1 cellular context compared by ENCODE assay signal in the genomic region with DNA sequence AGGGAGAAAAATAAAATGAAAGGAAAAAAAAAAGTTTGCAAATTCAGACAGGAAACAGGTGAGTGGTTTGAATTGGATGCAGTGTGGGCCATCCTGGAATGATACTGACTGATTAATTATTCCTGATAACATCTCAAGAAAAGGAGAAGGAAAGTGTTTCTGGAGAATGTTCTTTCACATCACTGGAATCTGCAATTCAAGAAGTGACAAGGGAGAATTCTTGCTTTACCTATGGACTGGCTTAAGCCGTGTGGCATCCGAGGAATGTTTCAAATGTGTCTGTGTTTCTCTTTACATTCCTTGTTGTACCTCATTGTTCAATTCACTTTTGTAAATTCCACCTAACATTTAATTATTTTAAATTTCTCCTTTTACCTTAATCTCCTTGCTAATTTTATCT.
TF ChIP-seq lines count a peak whose summit lies in the region.

No MANE protein-coding gene starts in this region.

TF ChIP-seq in GM23338, 12 proteins besides CTCF, POLR2A, EP300 and RAD21 (continued from another document):
- TF ChIP-seq ZNF331 (CRISPR knock-in tag; IDR thresholded peaks at IDR 0.05; ENCODE audit: low read depth) (no peak), CREB1 (CRISPR knock-in tag; IDR thresholded peaks at IDR 0.05; ENCODE audit: low read depth) (no peak)
- TF ChIP-seq, protein P1, sequence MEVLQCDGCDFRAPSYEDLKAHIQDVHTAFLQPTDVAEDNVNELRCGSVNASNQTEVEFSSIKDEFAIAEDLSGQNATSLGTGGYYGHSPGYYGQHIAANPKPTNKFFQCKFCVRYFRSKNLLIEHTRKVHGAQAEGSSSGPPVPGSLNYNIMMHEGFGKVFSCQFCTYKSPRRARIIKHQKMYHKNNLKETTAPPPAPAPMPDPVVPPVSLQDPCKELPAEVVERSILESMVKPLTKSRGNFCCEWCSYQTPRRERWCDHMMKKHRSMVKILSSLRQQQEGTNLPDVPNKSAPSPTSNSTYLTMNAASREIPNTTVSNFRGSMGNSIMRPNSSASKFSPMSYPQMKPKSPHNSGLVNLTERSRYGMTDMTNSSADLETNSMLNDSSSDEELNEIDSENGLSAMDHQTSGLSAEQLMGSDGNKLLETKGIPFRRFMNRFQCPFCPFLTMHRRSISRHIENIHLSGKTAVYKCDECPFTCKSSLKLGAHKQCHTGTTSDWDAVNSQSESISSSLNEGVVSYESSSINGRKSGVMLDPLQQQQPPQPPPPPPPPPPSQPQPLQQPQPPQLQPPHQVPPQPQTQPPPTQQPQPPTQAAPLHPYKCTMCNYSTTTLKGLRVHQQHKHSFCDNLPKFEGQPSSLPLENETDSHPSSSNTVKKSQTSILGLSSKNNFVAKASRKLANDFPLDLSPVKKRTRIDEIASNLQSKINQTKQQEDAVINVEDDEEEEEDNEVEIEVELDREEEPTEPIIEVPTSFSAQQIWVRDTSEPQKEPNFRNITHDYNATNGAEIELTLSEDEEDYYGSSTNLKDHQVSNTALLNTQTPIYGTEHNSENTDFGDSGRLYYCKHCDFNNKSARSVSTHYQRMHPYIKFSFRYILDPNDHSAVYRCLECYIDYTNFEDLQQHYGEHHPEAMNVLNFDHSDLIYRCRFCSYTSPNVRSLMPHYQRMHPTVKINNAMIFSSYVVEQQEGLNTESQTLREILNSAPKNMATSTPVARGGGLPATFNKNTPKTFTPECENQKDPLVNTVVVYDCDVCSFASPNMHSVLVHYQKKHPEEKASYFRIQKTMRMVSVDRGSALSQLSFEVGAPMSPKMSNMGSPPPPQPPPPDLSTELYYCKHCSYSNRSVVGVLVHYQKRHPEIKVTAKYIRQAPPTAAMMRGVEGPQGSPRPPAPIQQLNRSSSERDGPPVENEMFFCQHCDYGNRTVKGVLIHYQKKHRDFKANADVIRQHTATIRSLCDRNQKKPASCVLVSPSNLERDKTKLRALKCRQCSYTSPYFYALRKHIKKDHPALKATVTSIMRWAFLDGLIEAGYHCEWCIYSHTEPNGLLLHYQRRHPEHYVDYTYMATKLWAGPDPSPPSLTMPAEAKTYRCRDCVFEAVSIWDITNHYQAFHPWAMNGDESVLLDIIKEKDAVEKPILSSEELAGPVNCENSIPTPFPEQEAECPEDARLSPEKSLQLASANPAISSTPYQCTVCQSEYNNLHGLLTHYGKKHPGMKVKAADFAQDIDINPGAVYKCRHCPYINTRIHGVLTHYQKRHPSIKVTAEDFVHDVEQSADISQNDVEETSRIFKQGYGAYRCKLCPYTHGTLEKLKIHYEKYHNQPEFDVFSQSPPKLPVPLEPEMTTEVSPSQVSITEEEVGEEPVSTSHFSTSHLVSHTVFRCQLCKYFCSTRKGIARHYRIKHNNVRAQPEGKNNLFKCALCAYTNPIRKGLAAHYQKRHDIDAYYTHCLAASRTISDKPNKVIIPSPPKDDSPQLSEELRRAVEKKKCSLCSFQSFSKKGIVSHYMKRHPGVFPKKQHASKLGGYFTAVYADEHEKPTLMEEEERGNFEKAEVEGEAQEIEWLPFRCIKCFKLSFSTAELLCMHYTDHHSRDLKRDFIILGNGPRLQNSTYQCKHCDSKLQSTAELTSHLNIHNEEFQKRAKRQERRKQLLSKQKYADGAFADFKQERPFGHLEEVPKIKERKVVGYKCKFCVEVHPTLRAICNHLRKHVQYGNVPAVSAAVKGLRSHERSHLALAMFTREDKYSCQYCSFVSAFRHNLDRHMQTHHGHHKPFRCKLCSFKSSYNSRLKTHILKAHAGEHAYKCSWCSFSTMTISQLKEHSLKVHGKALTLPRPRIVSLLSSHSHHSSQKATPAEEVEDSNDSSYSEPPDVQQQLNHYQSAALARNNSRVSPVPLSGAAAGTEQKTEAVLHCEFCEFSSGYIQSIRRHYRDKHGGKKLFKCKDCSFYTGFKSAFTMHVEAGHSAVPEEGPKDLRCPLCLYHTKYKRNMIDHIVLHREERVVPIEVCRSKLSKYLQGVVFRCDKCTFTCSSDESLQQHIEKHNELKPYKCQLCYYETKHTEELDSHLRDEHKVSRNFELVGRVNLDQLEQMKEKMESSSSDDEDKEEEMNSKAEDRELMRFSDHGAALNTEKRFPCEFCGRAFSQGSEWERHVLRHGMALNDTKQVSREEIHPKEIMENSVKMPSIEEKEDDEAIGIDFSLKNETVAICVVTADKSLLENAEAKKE (CRISPR knock-in tag; IDR thresholded peaks at IDR 0.05) = no peak
